ENCODE assay signal across 1 cellular context in genomic region chr2:33336036-33336625, GRCh38.
TF ChIP-seq lines count a peak whose summit lies in the region.

No MANE protein-coding gene starts in this region.

TF ChIP-seq in GM23338, 12 proteins besides CTCF, POLR2A, EP300 and RAD21 (continued from another document):
- TF ChIP-seq REST (IDR thresholded peaks at IDR 0.05; ENCODE audit: unreplicated experiment) (no peak), STAT1 (IDR thresholded peaks at IDR 0.05; ENCODE audit: unreplicated experiment) (no peak), NANOG (IDR thresholded peaks at IDR 0.05; ENCODE audit: borderline replicate concordance) (no peak)
